In genomic region chr1:28091043-28091781, GRCh38 we compare ENCODE assay signal across 8 cellular contexts. TPM values are rescaled to one million over a fixed set of nuclear protein-coding genes. Genes with fewer than 3 reads are reported as not detected.
DNase-seq lines count a peak whose midpoint lies in the region; ATAC-seq, FAIRE-seq and TF ChIP-seq lines count a peak whose summit lies in the region.

No MANE protein-coding gene starts in this region.

- FAIRE-seq in RCC 7860 (lab: Jason Lieb, UNC): peak; percentile 64

- H3K36me3 ChIP-seq in tibial artery: no peaks in the 10 kb centered on the region

- peak overlapping the region; percentile 13 to 92 (median 74) for H3K27ac Mint-ChIP-seq in IgD-negative memory B cell

- H3K4me3 ChIP-seq in fibroblast of mammary gland (ENCODE audit: control insufficient read depth, low read depth, low read length) (no peak overlapping the region), tibial artery (no peak overlapping the region)

- ATAC-seq in activated T-cell treated with anti-CD3 and anti-CD28 coated beads, Interleukin-2, amount 50 U/mL, for 4 hours: no peak
- ATAC-seq in HG03460 (IDR thresholded peaks at IDR 0.05; ENCODE audit: unreplicated experiment): no peak

- H3K4me1 ChIP-seq in tibial artery: peaks cover 0 to 22% (median 15%) of the 10 kb centered on the region in 4 donors

- no peaks in the 10 kb centered on the region for H3K27me3 ChIP-seq in tibial artery

- DNase-seq in COR-L47 (lab: John Stamatoyannopoulos, UW) (peak; percentile 49), RCC 7860 (ENCODE audit: low spot score) (peak; percentile 53), fibroblast of mammary gland (ENCODE audit: low read depth) (peak; percentile 73), occipital lobe (lab: John Stamatoyannopoulos, UW) (peak; percentile 43), tibial artery (peak; percentile 68)
- peak; percentile 81 for DNase-seq in activated T-cell treated with anti-CD3 and anti-CD28 coated beads, Interleukin-2, amount 50 U/mL, for 4 hours

- no peaks in the 10 kb centered on the region for H3K9me3 ChIP-seq in tibial artery

- intact Hi-C loops in tibial artery (cut with DNase I; ENCODE audit: low total_unique reads): no loop called here

- H3K4me1 Mint-ChIP-seq in IgD-negative memory B cell: peaks cover 19 to 24% (median 22%) of the 10 kb centered on the region in 3 donors
- H3K4me1 Mint-ChIP-seq in activated T-cell treated with anti-CD3 and anti-CD28 coated beads, Interleukin-2, amount 50 U/mL, for 4 hours (ENCODE audit: low read depth): peaks cover 21% of the 10 kb centered on the region

- peak; percentile 92 for TF ChIP-seq CTCF in fibroblast of mammary gland (conservative IDR thresholded peaks at IDR 0.05; ENCODE audit: control insufficient read depth, insufficient read depth, low read depth, low read length)
- TF ChIP-seq CTCF in tibial artery (IDR thresholded peaks at IDR 0.05): peak; percentile 50 to 65

- peak overlapping the region in 3 of 4 donors; percentile 63 to 86 (median 64) for H3K4me3 Mint-ChIP-seq in IgD-negative memory B cell
- peak overlapping the region; percentile 56 for H3K4me3 Mint-ChIP-seq in activated T-cell treated with anti-CD3 and anti-CD28 coated beads, Interleukin-2, amount 50 U/mL, for 4 hours

- H3K36me3 Mint-ChIP-seq in IgD-negative memory B cell: peaks cover 2% of the 10 kb centered on the region
- no peaks in the 10 kb centered on the region for H3K36me3 Mint-ChIP-seq in activated T-cell treated with anti-CD3 and anti-CD28 coated beads, Interleukin-2, amount 50 U/mL, for 4 hours (ENCODE audit: insufficient read depth)

- no peak overlapping the region for H3K27ac ChIP-seq in tibial artery

- H3K27me3 Mint-ChIP-seq in IgD-negative memory B cell: no peaks in the 10 kb centered on the region
- H3K27me3 Mint-ChIP-seq in activated T-cell treated with anti-CD3 and anti-CD28 coated beads, Interleukin-2, amount 50 U/mL, for 4 hours (ENCODE audit: low read depth): no peaks in the 10 kb centered on the region

- no peaks in the 10 kb centered on the region for H3K9me3 Mint-ChIP-seq in IgD-negative memory B cell
- H3K9me3 Mint-ChIP-seq in activated T-cell treated with anti-CD3 and anti-CD28 coated beads, Interleukin-2, amount 50 U/mL, for 4 hours: no peaks in the 10 kb centered on the region

RNA-seq across cellular contexts. Expression of gene EYA3, which starts 2.8 kb away (rescaled TPM):
- 5.8 TPM for polyA plus RNA-seq in IgD-negative memory B cell
- 10 to 100 TPM; 26.6 to 29.6 (median 28.1) TPM for total RNA-seq in activated T-cell treated with anti-CD3 and anti-CD28 coated beads, Interleukin-2, amount 50 U/mL, for 4 hours
- 9.2 TPM for total RNA-seq in occipital lobe
